22 cellular contexts compared by ENCODE assay signal in genomic region chr16:5108505-5109158, GRCh38. TPM values are rescaled to one million over a fixed set of nuclear protein-coding genes. Genes with fewer than 3 reads are reported as not detected.
"Had no signal": no experiment of that assay in that cellular context is flagged by ENCODE, and none has a peak within 500 bp of the region (broad histone marks: within the 10 kb centered on the region; RNA-seq: fewer than 3 reads in every experiment).

No MANE protein-coding gene starts in this region.

- FAIRE-seq: endometrium, frontal cortex had no signal

- H3K27ac Mint-ChIP-seq: stimulated activated naive B cell treated with anti-CD40 and anti-IgM and Interleukin-4, amounts not matched to agents 10 μg/mL and 1 μg/mL and 100 μg/mL, for 72 hours had no signal

- ATAC-seq: esophagus mucosa; mucosa of descending colon; naive thymus-derived CD8-positive, alpha-beta T cell; sciatic nerve; stimulated activated naive B cell treated with anti-CD40 and anti-IgM and Interleukin-4, amounts not matched to agents 10 μg/mL and 1 μg/mL and 100 μg/mL, for 72 hours; stimulated activated naive CD8-positive, alpha-beta T cell treated with anti-CD3 and anti-CD28 coated beads, Interleukin-15, amount 100 ng/mL, for 72 hours had no signal

- H3K27me3 ChIP-seq: dorsolateral prefrontal cortex, heart right ventricle, testis, transverse colon had no signal

- H3K27ac ChIP-seq: dorsolateral prefrontal cortex, heart right ventricle, skin epidermis, testis, transverse colon had no signal

- H3K36me3 ChIP-seq: heart right ventricle, transverse colon had no signal

- H3K36me3 Mint-ChIP-seq: naive thymus-derived CD8-positive, alpha-beta T cell had no signal

- H3K4me3 Mint-ChIP-seq: central memory CD8-positive, alpha-beta T cell; naive thymus-derived CD8-positive, alpha-beta T cell; stimulated activated naive B cell treated with anti-CD40 and anti-IgM and Interleukin-4, amounts not matched to agents 10 μg/mL and 1 μg/mL and 100 μg/mL, for 72 hours; stimulated activated naive CD8-positive, alpha-beta T cell treated with anti-CD3 and anti-CD28 coated beads, Interleukin-15, amount 100 ng/mL, for 72 hours had no signal

- H3K9me3 Mint-ChIP-seq: central memory CD8-positive, alpha-beta T cell; naive thymus-derived CD8-positive, alpha-beta T cell; stimulated activated naive B cell treated with anti-CD40 and anti-IgM and Interleukin-4, amounts not matched to agents 10 μg/mL and 1 μg/mL and 100 μg/mL, for 72 hours; stimulated activated naive CD8-positive, alpha-beta T cell treated with anti-CD3 and anti-CD28 coated beads, Interleukin-15, amount 100 ng/mL, for 72 hours had no signal

- H3K9me3 ChIP-seq: heart right ventricle, mucosa of descending colon, testis, transverse colon had no signal

- H3K4me1 ChIP-seq: heart right ventricle, testis, transverse colon had no signal

- DNase-seq: cortex of kidney; dorsolateral prefrontal cortex; effector CD8-positive, alpha-beta T cell; hypothalamus; islet precursor cell; mucosa of descending colon; naive thymus-derived CD8-positive, alpha-beta T cell; stimulated activated CD4-positive, alpha-beta T cell treated with anti-CD3 and anti-CD28 coated beads, Interleukin-2, amount 100 ng/mL, for 24 hours; stimulated activated CD4-positive, alpha-beta T cell treated with anti-CD3 and anti-CD28 coated beads, Interleukin-4, amount 100 ng/mL, for 4 hours; stimulated activated naive B cell treated with anti-CD40 and anti-IgM and Interleukin-4, amounts not matched to agents 10 μg/mL and 1 μg/mL and 100 μg/mL, for 72 hours; stimulated activated naive CD8-positive, alpha-beta T cell treated with anti-CD3 and anti-CD28 coated beads, Interleukin-15, amount 100 ng/mL, for 72 hours; transverse colon had no signal

- H3K4me1 Mint-ChIP-seq: central memory CD8-positive, alpha-beta T cell; stimulated activated naive B cell treated with anti-CD40 and anti-IgM and Interleukin-4, amounts not matched to agents 10 μg/mL and 1 μg/mL and 100 μg/mL, for 72 hours; stimulated activated naive CD8-positive, alpha-beta T cell treated with anti-CD3 and anti-CD28 coated beads, Interleukin-15, amount 100 ng/mL, for 72 hours had no signal

- H3K4me3 ChIP-seq: dorsolateral prefrontal cortex, heart right ventricle, mucosa of descending colon, skin epidermis, transverse colon had no signal

RNA-seq across cellular contexts. Expression of gene C16orf89, which starts 42.9 kb away (rescaled TPM):
- total RNA-seq: naive thymus-derived CD8-positive, alpha-beta T cell; osteocyte had no signal
- polyA plus RNA-seq: naive thymus-derived CD8-positive, alpha-beta T cell; neural cell had no signal
